1 cellular context compared by ENCODE assay signal in genomic region chr1:36343651-36344394, GRCh38.
A peak's percentile ranks its signal among the peaks of the same experiment; 100 is the strongest.
TF ChIP-seq lines count a peak whose summit lies in the region.

No MANE protein-coding gene starts in this region.

TF ChIP-seq in K562, 482 proteins besides CTCF, POLR2A, EP300 and RAD21:
- no peak for TF ChIP-seq E2F4 (CRISPR knock-in tag; IDR thresholded peaks at IDR 0.05; ENCODE audit: low read depth)
- TF ChIP-seq TRIM28 (IDR thresholded peaks at IDR 0.05), result no peak
- no peak for TF ChIP-seq TFAP4 (CRISPR knock-in tag; IDR thresholded peaks at IDR 0.05; ENCODE audit: borderline replicate concordance)
- peak; percentile 68; the same call in 1 of the 2 replicates for TF ChIP-seq POLR2G (IDR thresholded peaks at IDR 0.05; ENCODE audit: low read depth, low read length)
- no peak for TF ChIP-seq REST (CRISPR knock-in tag; IDR thresholded peaks at IDR 0.05; ENCODE audit: low read depth)
- peak; percentile 62 for TF ChIP-seq RBM22 (IDR thresholded peaks at IDR 0.05; ENCODE audit: low read depth, low read length, poor library complexity, severe bottlenecking)
